ENCODE assay signal across 5 cellular contexts in the genomic region with DNA sequence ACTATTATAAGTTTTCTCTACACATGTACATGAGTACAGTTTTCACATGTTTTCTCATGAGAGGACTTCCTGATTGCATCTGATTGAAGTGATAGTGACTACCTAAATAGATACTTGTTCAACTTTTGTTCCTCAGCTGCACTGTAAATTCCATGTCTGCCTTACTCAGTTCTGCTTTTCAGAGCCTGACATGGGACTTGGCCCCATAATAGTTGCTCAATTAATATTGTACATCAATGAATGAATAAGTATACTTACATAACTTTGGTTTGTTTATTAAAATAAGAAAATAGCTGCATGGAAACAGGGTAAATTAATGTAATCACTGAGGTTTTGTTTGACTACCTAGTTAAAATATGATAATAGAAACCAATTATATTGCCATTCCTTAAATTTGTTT.
"Had no signal": no experiment of that assay in that cellular context is flagged by ENCODE, and none has a peak within 500 bp of the region (broad histone marks: within the 10 kb centered on the region; RNA-seq: fewer than 3 reads in every experiment).

No MANE protein-coding gene starts in this region.

- H3K4me2 ChIP-seq: KMS-11 had no signal

- H3K27ac ChIP-seq: HL-60, KMS-11 had no signal

- FAIRE-seq: HepG2, HTR-8/SVneo had no signal

- H3K9ac ChIP-seq: KMS-11 had no signal

- DNase-seq: KG1 had no signal
